ENCODE assay signal across 12 cellular contexts in the genomic region with DNA sequence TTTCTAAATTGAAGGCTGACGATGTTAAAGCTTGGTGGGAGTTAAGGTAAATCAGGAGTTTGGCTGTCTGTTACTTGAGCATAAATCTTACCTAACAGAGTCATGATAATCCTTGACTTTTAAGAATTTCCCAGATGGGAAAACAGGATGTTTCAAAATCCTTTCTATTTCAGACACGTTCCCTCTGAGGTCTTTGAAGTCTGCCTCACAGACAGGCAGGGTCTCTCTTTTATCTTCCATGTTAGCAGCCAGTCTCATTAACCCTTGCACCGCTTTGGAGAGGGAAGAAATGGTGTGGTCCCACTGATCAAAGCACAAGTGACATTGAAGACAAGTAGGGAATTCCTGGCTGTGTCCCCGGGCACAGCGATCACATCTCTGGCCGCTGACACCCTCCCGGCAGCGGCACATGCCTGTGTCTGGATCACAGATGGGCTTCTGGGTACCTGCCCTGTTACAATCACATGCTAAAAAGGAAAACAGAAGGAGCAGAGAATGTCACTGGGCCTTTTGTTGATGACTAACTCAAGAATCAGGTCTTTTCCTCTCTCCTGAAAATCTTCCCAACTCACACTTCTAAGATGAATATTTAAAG. TPM values are rescaled to one million over a fixed set of nuclear protein-coding genes. Genes with fewer than 3 reads are reported as not detected.
"Had no signal": no experiment of that assay in that cellular context is flagged by ENCODE, and none has a peak within 500 bp of the region (broad histone marks: within the 10 kb centered on the region; RNA-seq: fewer than 3 reads in every experiment).

No MANE protein-coding gene starts in this region.

- H3K27ac ChIP-seq: dorsolateral prefrontal cortex, lower lobe of right lung, thyroid gland had no signal

- H3K4me1 Mint-ChIP-seq: endodermal cell; stimulated activated naive B cell treated with anti-CD40 and anti-IgM and Interleukin-4, amounts not matched to agents 10 μg/mL and 1 μg/mL and 100 μg/mL, for 72 hours had no signal

- H3K4me1 ChIP-seq: lower lobe of right lung had no signal

- DNase-seq: activated CD4-positive, alpha-beta T cell treated with anti-CD3 and anti-CD28 coated beads for 1 hour; activated CD4-positive, alpha-beta T cell treated with anti-CD3 and anti-CD28 coated beads, Interleukin-2, amount 50 U/mL, for 48 hours; activated naive CD4-positive, alpha-beta T cell treated with Interleukin-2 at 50 U/mL for 16 hours; aorta; endodermal cell; lower lobe of right lung; stimulated activated CD4-positive, alpha-beta T cell treated with anti-CD3 and anti-CD28 coated beads, Interleukin-2, amount 100 ng/mL, for 48 hours; stimulated activated naive B cell treated with anti-CD40 and anti-IgM and Interleukin-4, amounts not matched to agents 10 μg/mL and 1 μg/mL and 100 μg/mL, for 72 hours; thyroid gland had no signal

- H3K27ac Mint-ChIP-seq: activated T-helper 17 cell treated with anti-CD3 and anti-CD28 coated beads, Interleukin-2, amount 50 U/mL, for 72 hours; endodermal cell; stimulated activated naive B cell treated with anti-CD40 and anti-IgM and Interleukin-4, amounts not matched to agents 10 μg/mL and 1 μg/mL and 100 μg/mL, for 72 hours had no signal

- H3K4me3 ChIP-seq: dorsolateral prefrontal cortex, lower lobe of right lung, thyroid gland had no signal

- H3K9me3 ChIP-seq: lower lobe of right lung, thyroid gland had no signal

- H3K36me3 Mint-ChIP-seq: stimulated activated naive B cell treated with anti-CD40 and anti-IgM and Interleukin-4, amounts not matched to agents 10 μg/mL and 1 μg/mL and 100 μg/mL, for 72 hours had no signal

- H3K4me3 Mint-ChIP-seq: activated T-helper 17 cell treated with anti-CD3 and anti-CD28 coated beads, Interleukin-2, amount 50 U/mL, for 72 hours; endodermal cell; stimulated activated naive B cell treated with anti-CD40 and anti-IgM and Interleukin-4, amounts not matched to agents 10 μg/mL and 1 μg/mL and 100 μg/mL, for 72 hours had no signal

- ATAC-seq: activated T-helper 17 cell treated with anti-CD3 and anti-CD28 coated beads, Interleukin-2, amount 50 U/mL, for 72 hours; lower lobe of right lung; stimulated activated naive B cell treated with anti-CD40 and anti-IgM and Interleukin-4, amounts not matched to agents 10 μg/mL and 1 μg/mL and 100 μg/mL, for 72 hours had no signal

- H3K27me3 ChIP-seq: thyroid gland had no signal

- H3K36me3 ChIP-seq: lower lobe of right lung, thyroid gland had no signal

- H3K9me3 Mint-ChIP-seq: activated T-helper 17 cell treated with anti-CD3 and anti-CD28 coated beads, Interleukin-2, amount 50 U/mL, for 72 hours; endodermal cell; stimulated activated naive B cell treated with anti-CD40 and anti-IgM and Interleukin-4, amounts not matched to agents 10 μg/mL and 1 μg/mL and 100 μg/mL, for 72 hours had no signal

RNA-seq across cellular contexts. Expression of gene LAMB1, which starts 52.7 kb away (rescaled TPM):
- total RNA-seq: activated T-helper 17 cell treated with anti-CD3 and anti-CD28 coated beads, Interleukin-2, amount 50 U/mL, for 72 hours; T-helper 1 cell treated with Interleukin-12 subunit alpha and Interleukin-12 subunit beta and Interleukin-4 antibody, amounts not matched to agents 30 ng/mL and 1 ng/mL, for 36 hours had no signal
